Comparison of ENCODE assay signal across 9 cellular contexts in the genomic region with DNA sequence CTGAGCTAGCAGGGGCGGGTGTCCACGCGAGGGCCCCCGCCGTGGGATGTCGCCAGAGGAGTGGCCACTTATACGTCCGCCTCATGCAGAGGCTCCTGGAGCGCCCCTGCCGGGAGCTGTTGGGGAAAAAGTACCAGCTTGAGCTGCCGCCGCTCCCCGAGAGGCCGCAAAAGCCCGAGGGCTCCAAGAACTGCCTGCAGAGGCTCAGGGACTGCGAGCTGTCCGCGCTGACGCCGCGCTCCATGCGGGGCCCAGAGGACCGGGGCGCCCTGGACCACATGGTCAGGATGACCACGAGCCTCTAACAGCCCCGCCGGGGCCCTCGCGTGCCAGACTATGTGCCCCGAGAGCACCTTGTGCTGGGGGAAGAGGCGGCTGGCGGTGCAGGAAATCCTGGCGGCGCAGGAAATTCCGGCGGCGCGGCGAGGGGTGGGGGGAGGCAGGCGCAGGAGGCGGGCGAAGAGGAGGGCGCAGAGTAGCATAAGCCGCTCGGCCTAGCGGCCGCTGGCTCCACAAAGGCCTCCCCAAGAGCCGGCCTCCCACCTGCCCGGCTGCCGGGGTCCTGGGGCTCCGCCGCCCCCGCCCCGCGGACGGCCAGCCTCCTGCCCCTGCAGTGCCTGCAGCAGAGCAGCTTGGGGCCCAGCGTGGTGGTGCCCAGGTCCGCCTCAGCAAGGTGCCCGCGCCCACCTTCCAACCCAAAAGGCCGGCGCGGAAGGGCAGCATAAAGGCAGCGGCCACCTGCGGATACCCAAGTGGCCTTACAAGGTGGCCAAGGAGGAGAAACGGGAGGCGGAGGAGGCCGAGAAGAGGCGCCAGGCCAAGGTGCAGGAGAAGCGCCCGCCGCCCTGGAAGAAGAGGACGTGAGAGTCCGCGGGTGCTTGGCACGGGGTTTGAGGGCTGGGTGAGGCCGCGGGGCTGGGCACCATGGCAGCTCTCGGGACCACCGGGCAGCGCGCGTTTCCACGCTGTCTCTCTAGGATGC. TPM values are rescaled to one million over a fixed set of nuclear protein-coding genes. Genes with fewer than 3 reads are reported as not detected.
DNase-seq lines count a peak whose midpoint lies in the region; ATAC-seq and TF ChIP-seq lines count a peak whose summit lies in the region.
"Had no signal": no experiment of that assay in that cellular context is flagged by ENCODE, and none has a peak within 500 bp of the region (broad histone marks: within the 10 kb centered on the region; RNA-seq: fewer than 3 reads in every experiment).

No MANE protein-coding gene starts in this region.

- H4K20me1 ChIP-seq in MM.1S (ENCODE audit: insufficient read depth, low read length): no peaks in the 10 kb centered on the region

- H3K4me1 ChIP-seq in MM.1S (ENCODE audit: low read length) (0 out of 2 replicates have a peak, but pooled peaks cover 6% of the 10 kb centered on the region), lung (ENCODE audit: control insufficient read depth in 2 of 2, insufficient read depth in 2 of 2, low read length in 2 of 2) (peaks cover 0 to 13% of the 10 kb centered on the region in 2 donors)

- H3K4me3 ChIP-seq in MM.1S (ENCODE audit: low read length) (peak overlapping the region; percentile 95), lung (peak overlapping the region; percentile 88)

- H3K36me3 ChIP-seq in MM.1S (replicated peaks; ENCODE audit: insufficient read depth, low read length) (no peaks in the 10 kb centered on the region), lung (ENCODE audit: control insufficient read depth in 2 of 2, insufficient read depth in 2 of 2, low read length in 2 of 2) (peaks cover 0 to 5% of the 10 kb centered on the region in 2 donors)

- H3K9me3 ChIP-seq in MM.1S (replicated peaks; ENCODE audit: insufficient read depth, low read length) (no peaks in the 10 kb centered on the region), lung (ENCODE audit: control insufficient read depth in 2 of 2, insufficient read depth in 1 of 2, low read length in 1 of 2) (peaks cover 0 to 11% of the 10 kb centered on the region in 2 donors)

- H2AFZ ChIP-seq in MM.1S (ENCODE audit: low read length): peak overlapping the region; percentile 87

- peak overlapping the region; percentile 80 for H3K4me2 ChIP-seq in MM.1S (ENCODE audit: low read depth, low read length)

- H3K9ac ChIP-seq in MM.1S (ENCODE audit: low read length): peak overlapping the region; percentile 79

- H3K27ac ChIP-seq in MM.1S (ENCODE audit: low read length) (peak overlapping the region; percentile 64; the same call in 1 of the 2 replicates), lung (ENCODE audit: low read depth in 1 of 2, low read length in 1 of 2) (peak overlapping the region; percentile 66 to 79)

- H3F3A ChIP-seq in MM.1S (ENCODE audit: insufficient read depth, low read length): no peaks in the 10 kb centered on the region

- TF ChIP-seq CTCF in MM.1S (IDR thresholded peaks at IDR 0.05; ENCODE audit: low read length): peak; percentile 42
- TF ChIP-seq CTCF in lung (IDR thresholded peaks at IDR 0.05; ENCODE audit: control extremely low read depth, extremely low read depth): no peak

- peaks cover 41% of the 10 kb centered on the region for H3K79me2 ChIP-seq in MM.1S (ENCODE audit: low read length)

- H3K27me3 ChIP-seq in MM.1S (replicated peaks; ENCODE audit: insufficient read depth, low read length) (no peaks in the 10 kb centered on the region), lung (ENCODE audit: control insufficient read depth, insufficient read depth) (no peaks in the 10 kb centered on the region)

- peak; percentile 82 for DNase-seq in D341Med (ENCODE audit: low spot score)
- DNase-seq in MM.1S: peak; percentile 82
- DNase-seq in activated CD4-positive, CD25-positive, alpha-beta regulatory T cell treated with anti-CD3 and anti-CD28 coated beads, Interleukin-2, amount 50 U/mL, for 72 hours: peak; percentile 60
- peak; percentile 62 for DNase-seq in cerebellar cortex (ENCODE audit: low spot score)
- DNase-seq in lung (ENCODE audit: low spot score): peak; percentile 79
- DNase-seq in stimulated activated CD8-positive, alpha-beta memory T cell treated with anti-CD3 and anti-CD28 coated beads, Interleukin-2, amount 100 ng/mL, for 48 hours (ENCODE audit: low read depth in 2 of 2): peak; percentile 39 to 52
- DNase-seq in NCI-H2029 treated with DMSO at 0.1 percent for 48 hours (lab: John Stamatoyannopoulos, UW): no peak

- no peaks in the 10 kb centered on the region for H3K9me2 ChIP-seq in MM.1S (replicated peaks; ENCODE audit: insufficient read depth, low read length)

- peak; percentile 56 for ATAC-seq in GM21447 (IDR thresholded peaks at IDR 0.05; ENCODE audit: unreplicated experiment)
- peak; percentile 86 for ATAC-seq in lung (ENCODE audit: insufficient read depth, low FRiP score)

- 4 to 5% methylated on average over 65 to 84 of the region's 84 CpGs for WGBS in lung, 2 donors

RNA-seq across cellular contexts. Expression of a gene that starts 42.1 kb away (rescaled TPM):
- not detected for total RNA-seq in lung
- polyA plus RNA-seq in lung: not detected
- total RNA-seq: T-helper 2 cell treated with Interferon-gamma antibody and Interleukin-4, amounts not matched to agents 100 ng/mL and 5 ng/mL, for 36 hours had no signal
